1 cellular context compared by ENCODE assay signal in genomic region chr20:34708621-34709043, GRCh38.
TF ChIP-seq lines count a peak whose summit lies in the region.

No MANE protein-coding gene starts in this region.

TF ChIP-seq in HCT116, 20 proteins besides CTCF, POLR2A, EP300 and RAD21 (continued from another document):
- TF ChIP-seq ZBTB33 (IDR thresholded peaks at IDR 0.05; ENCODE audit: extremely low read depth, insufficient replicate concordance, low read length) = no peak
- TF ChIP-seq POLR2AphosphoS5 (IDR thresholded peaks at IDR 0.05; ENCODE audit: low read depth, low read length) = no peak
- no peak for TF ChIP-seq ATF3 (IDR thresholded peaks at IDR 0.05)
- TF ChIP-seq CEBPB (IDR thresholded peaks at IDR 0.05; ENCODE audit: low read depth) = no peak
- no peak for TF ChIP-seq TCF7L2 (IDR thresholded peaks at IDR 0.05; ENCODE audit: borderline replicate concordance, extremely low read depth, insufficient read depth, insufficient read length)
- TF ChIP-seq, protein P1, sequence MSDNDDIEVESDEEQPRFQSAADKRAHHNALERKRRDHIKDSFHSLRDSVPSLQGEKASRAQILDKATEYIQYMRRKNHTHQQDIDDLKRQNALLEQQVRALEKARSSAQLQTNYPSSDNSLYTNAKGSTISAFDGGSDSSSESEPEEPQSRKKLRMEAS (IDR thresholded peaks at IDR 0.05) = no peak
- no peak for TF ChIP-seq YY1 (IDR thresholded peaks at IDR 0.05; ENCODE audit: extremely low read depth, insufficient replicate concordance, low read depth, low read length)
- no peak for TF ChIP-seq SP1 (IDR thresholded peaks at IDR 0.05; ENCODE audit: low read depth)
- TF ChIP-seq ZNF274 (IDR thresholded peaks at IDR 0.05; ENCODE audit: low read depth, low read length) = no peak
- no peak for TF ChIP-seq FOSL1 (IDR thresholded peaks at IDR 0.05; ENCODE audit: low read depth)
- TF ChIP-seq EGR1 (IDR thresholded peaks at IDR 0.05; ENCODE audit: low read depth) = no peak
- TF ChIP-seq EZH2phosphoT487 (IDR thresholded peaks at IDR 0.05; ENCODE audit: borderline replicate concordance) = no peak
- no peak for TF ChIP-seq SRF (IDR thresholded peaks at IDR 0.05; ENCODE audit: low read depth)
- no peak for TF ChIP-seq EZH2 (IDR thresholded peaks at IDR 0.05)
- TF ChIP-seq CBX3 (IDR thresholded peaks at IDR 0.05; ENCODE audit: low read depth) = no peak
- TF ChIP-seq JUND (IDR thresholded peaks at IDR 0.05) = no peak
